In genomic region chr1:234535763-234536515, GRCh38 we compare ENCODE assay signal across 10 cellular contexts. TPM values are rescaled to one million over a fixed set of nuclear protein-coding genes. Genes with fewer than 3 reads are reported as not detected.
DNase-seq lines count a peak whose midpoint lies in the region; ATAC-seq, FAIRE-seq and TF ChIP-seq lines count a peak whose summit lies in the region.
"Had no signal": no experiment of that assay in that cellular context is flagged by ENCODE, and none has a peak within 500 bp of the region (broad histone marks: within the 10 kb centered on the region; RNA-seq: fewer than 3 reads in every experiment).

No MANE protein-coding gene starts in this region.

- H3K18ac ChIP-seq in H1 (ENCODE audit: extremely low read depth, low read length) (no peak overlapping the region), mesenchymal stem cell (ENCODE audit: low read depth in 1 of 2, low read length in 2 of 2) (peak overlapping the region; percentile 67 to 96)

- DNase-seq in MG63 (peak; percentile 75), H1 (ENCODE audit: low read depth in 1 of 2, low spot score in 2 of 2) (no peak), mesenchymal stem cell (peak; percentile 87), substantia nigra (lab: John Stamatoyannopoulos, UW) (peak in 15 of 49 donors; percentile 13 to 56 (median 35))
- DNase-seq: activated CD4-positive, alpha-beta T cell treated with anti-CD3 and anti-CD28 coated beads, Interleukin-2, amount 50 U/mL, for 4 hours; H7 had no signal

- H3K23me2 ChIP-seq in H1 (ENCODE audit: low read depth, low read length) = peaks cover 2% of the 10 kb centered on the region; the same call in 1 of the 2 replicates

- no peaks in the 10 kb centered on the region for H3K9me3 ChIP-seq in MG63
- H3K9me3 ChIP-seq in H1 (ENCODE audit: insufficient read depth in 2 of 2, low read depth in 1 of 2, low read length in 1 of 2) = no peaks in the 10 kb centered on the region
- H3K9me3 ChIP-seq in mesenchymal stem cell (ENCODE audit: control insufficient read depth, low read length) = no peaks in the 10 kb centered on the region

- H4K91ac ChIP-seq in H1 (replicated peaks; ENCODE audit: insufficient read length, low read length) = no peak overlapping the region
- no peak overlapping the region for H4K91ac ChIP-seq in mesenchymal stem cell (ENCODE audit: low read length)

- 0 out of 2 replicates have a peak overlapping the region, but pooled peaks have one; percentile 4 for H2AFZ ChIP-seq in H1 (ENCODE audit: low read length)
- H2AFZ ChIP-seq in mesenchymal stem cell (ENCODE audit: low read depth, low read length) = no peak overlapping the region

- ATAC-seq in HG03432 (IDR thresholded peaks at IDR 0.05; ENCODE audit: unreplicated experiment) (no peak), GM21360 (IDR thresholded peaks at IDR 0.05; ENCODE audit: unreplicated experiment) (no peak), GM18498 (IDR thresholded peaks at IDR 0.05; ENCODE audit: unreplicated experiment) (no peak), HG03196 (IDR thresholded peaks at IDR 0.05; ENCODE audit: unreplicated experiment) (no peak)

- no peak for TF ChIP-seq EP300 in H1 (IDR thresholded peaks at IDR 0.05; ENCODE audit: borderline replicate concordance in 1 of 2, low read depth in 2 of 2, low read length in 2 of 2)

- H3K9ac ChIP-seq in H1 (replicated peaks in 1 of 4; ENCODE audit: extremely low read depth in 1 of 4, low read depth in 3 of 4, low read length in 3 of 4) (no peak overlapping the region), mesenchymal stem cell (ENCODE audit: low read length) (peak overlapping the region; percentile 91)

- TF ChIP-seq CTCF in H1 (IDR thresholded peaks at IDR 0.05; ENCODE audit: control extremely low read depth in 1 of 3, insufficient read depth in 1 of 3, low read depth in 1 of 3, low read length in 3 of 3) = no peak

- no peak for TF ChIP-seq RAD21 in H1 (IDR thresholded peaks at IDR 0.05 in 1 of 2, conservative IDR thresholded peaks at IDR 0.05 in 1 of 2; ENCODE audit: low read depth in 2 of 2, low read length in 2 of 2)

- 85% methylated on average over 14 of the region's 14 CpGs; no CpG with 5 or more reads in 1 of the 2 experiments for WGBS in H1 (ENCODE audit: extremely low coverage in 1 of 2, insufficient coverage in 1 of 2, insufficient read length in 1 of 2, insufficient replicate concordance in 2 of 2, low coverage in 1 of 2, low lambda C conversion rate in 2 of 2, missing lambda C conversion rate in 1 of 2), 2 experiments
- 33% methylated on average over 11 of the region's 14 CpGs for WGBS in mesenchymal stem cell

- H2BK15ac ChIP-seq in H1 (ENCODE audit: low read length) = no peak overlapping the region
- no peak overlapping the region for H2BK15ac ChIP-seq in mesenchymal stem cell (ENCODE audit: low read depth, poor library complexity, severe bottlenecking)

- H2AK5ac ChIP-seq in H1 (ENCODE audit: low read depth, low read length) (no peak overlapping the region), mesenchymal stem cell (ENCODE audit: low read length, severe bottlenecking) (no peak overlapping the region)

- H4K8ac ChIP-seq in H1 (ENCODE audit: extremely low read depth, insufficient read depth, low read length) (no peak overlapping the region), mesenchymal stem cell (ENCODE audit: low read length) (peak overlapping the region; percentile 32)

- TF ChIP-seq POLR2A in H1 (IDR thresholded peaks at IDR 0.05; ENCODE audit: control extremely low read depth in 1 of 2, low read depth in 2 of 2, low read length in 2 of 2) = no peak

- FAIRE-seq in H1 (lab: Jason Lieb, UNC) = no peak

- no peak overlapping the region for H4K5ac ChIP-seq in H1 (ENCODE audit: insufficient read length, low read depth, low read length)

- H3K27me3 ChIP-seq in MG63 (no peaks in the 10 kb centered on the region), H1 (replicated peaks in 1 of 4; ENCODE audit: control insufficient read depth in 3 of 4, extremely low read depth in 1 of 4, insufficient read depth in 3 of 4, low read length in 3 of 4) (no peaks in the 10 kb centered on the region), mesenchymal stem cell (ENCODE audit: control insufficient read depth in 1 of 2, insufficient read depth in 1 of 2, low read length in 2 of 2) (peaks cover 0 to 5% of the 10 kb centered on the region in 2 experiments)

- H3K27ac ChIP-seq in H1 (ENCODE audit: low read depth, low read length) (no peak overlapping the region), mesenchymal stem cell (ENCODE audit: low read length, poor library complexity, severe bottlenecking) (no peak overlapping the region), substantia nigra (ENCODE audit: low read depth, low read length, poor library complexity, severe bottlenecking) (peak overlapping the region; percentile 61)

- no peak overlapping the region for H3K56ac ChIP-seq in H1 (replicated peaks; ENCODE audit: insufficient read length, low read depth, low read length)

- H4K20me1 ChIP-seq in H1 (replicated peaks in 1 of 2; ENCODE audit: control insufficient read depth in 1 of 2, insufficient read depth in 2 of 2, low read length in 2 of 2) = no peaks in the 10 kb centered on the region

- POLR2A ChIA-PET in H1 (lab: Charles Lee; ENCODE audit: partially characterized antibody) = interaction anchor here (1.1 to 1.8 kb wide), 2 partner anchors 9 to 64 kb away, joined by 3 read pairs; no protein-coding TSS in a partner anchor

- H3K4me2 ChIP-seq in H1 (ENCODE audit: insufficient read depth in 1 of 2, low read depth in 2 of 2, low read length in 2 of 2) = no peak overlapping the region
- no peak overlapping the region for H3K4me2 ChIP-seq in mesenchymal stem cell (ENCODE audit: low read length, poor library complexity, severe bottlenecking)

- H3K23ac ChIP-seq in H1 (ENCODE audit: insufficient read length) = no peak overlapping the region
- no peak overlapping the region for H3K23ac ChIP-seq in mesenchymal stem cell (ENCODE audit: low read length in 2 of 2)

- H3K4me1 ChIP-seq in H1 (replicated peaks in 1 of 4; ENCODE audit: control insufficient read depth in 3 of 4, insufficient read depth in 4 of 4, low read length in 3 of 4) (peaks cover 0 to 7% (median 4%) of the 10 kb centered on the region in 4 experiments; a peak in 6 of 7 replicates), mesenchymal stem cell (ENCODE audit: control insufficient read depth, insufficient read depth, low read depth, low read length) (peaks cover 13% of the 10 kb centered on the region)

- H2BK5ac ChIP-seq in H1 (ENCODE audit: low read depth, low read length) (no peak overlapping the region), mesenchymal stem cell (ENCODE audit: low read depth, low read length, poor library complexity, severe bottlenecking) (no peak overlapping the region)

- H2BK120ac ChIP-seq in H1 (replicated peaks; ENCODE audit: low read depth, low read length) (no peak overlapping the region), mesenchymal stem cell (ENCODE audit: low read depth, low read length) (peak overlapping the region; percentile 35)

- CTCF ChIA-PET in H1 (lab: Charles Lee; ENCODE audit: partially characterized antibody) = interaction anchor here (0.7 to 1.5 kb wide), 4 partner anchors 9 to 556 kb away, joined by 3 to 7 read pairs (median 4); no protein-coding TSS in a partner anchor

- no peaks in the 10 kb centered on the region for H3K36me3 ChIP-seq in MG63
- H3K36me3 ChIP-seq in H1 (ENCODE audit: control insufficient read depth in 2 of 4, insufficient read depth in 4 of 4, low read length in 3 of 4) = no peaks in the 10 kb centered on the region
- no peaks in the 10 kb centered on the region for H3K36me3 ChIP-seq in mesenchymal stem cell (ENCODE audit: control insufficient read depth in 1 of 2, insufficient read depth in 2 of 2, low read depth in 1 of 2, low read length in 2 of 2)

- H3K4ac ChIP-seq in H1 (replicated peaks; ENCODE audit: insufficient read length, low read depth, low read length) = no peak overlapping the region
- peak overlapping the region in 1 of 2 experiments; percentile 13 for H3K4ac ChIP-seq in mesenchymal stem cell (ENCODE audit: low read depth in 1 of 2, low read length in 2 of 2)

- no peak overlapping the region for H2BK20ac ChIP-seq in H1 (ENCODE audit: low read length)

- H3K14ac ChIP-seq in H1 (ENCODE audit: insufficient read length) (no peak overlapping the region), mesenchymal stem cell (ENCODE audit: low read length in 2 of 2) (peak overlapping the region in 1 of 2 experiments; percentile 35)

- H2BK12ac ChIP-seq in H1 (ENCODE audit: low read depth, low read length) (no peak overlapping the region), mesenchymal stem cell (ENCODE audit: low read length in 2 of 2) (peak overlapping the region; percentile 25 to 90)

- no peaks in the 10 kb centered on the region for H3K79me2 ChIP-seq in H1 (ENCODE audit: control insufficient read depth in 1 of 2, insufficient read depth in 2 of 2, low read length in 2 of 2)

- H3K79me1 ChIP-seq in H1 (ENCODE audit: low read depth, low read length) (no peaks in the 10 kb centered on the region), mesenchymal stem cell (replicated peaks; ENCODE audit: low read length, poor library complexity, severe bottlenecking) (no peaks in the 10 kb centered on the region)

- no peak overlapping the region for H3K4me3 ChIP-seq in MG63
- no peak overlapping the region for H3K4me3 ChIP-seq in H1 (ENCODE audit: extremely low read depth in 1 of 4, insufficient read depth in 2 of 4, low read depth in 3 of 4, low read length in 4 of 4)
- H3K4me3 ChIP-seq in mesenchymal stem cell (ENCODE audit: insufficient read depth in 1 of 2, low read depth in 1 of 2, low read length in 2 of 2) = no peak overlapping the region

TF ChIP-seq in H1, 55 proteins besides CTCF, POLR2A, EP300 and RAD21 (continues in another document):
- no peak for TF ChIP-seq TAF1 (IDR thresholded peaks at IDR 0.05; ENCODE audit: low read depth, low read length)
- TF ChIP-seq RBBP5 (IDR thresholded peaks at IDR 0.05; ENCODE audit: borderline replicate concordance, low read depth, low read length) = no peak
- TF ChIP-seq SP4 (IDR thresholded peaks at IDR 0.05; ENCODE audit: low read length) = no peak
- no peak for TF ChIP-seq HDAC6 (IDR thresholded peaks at IDR 0.05; ENCODE audit: low read depth, low read length)
- no peak for TF ChIP-seq CEBPB (IDR thresholded peaks at IDR 0.05; ENCODE audit: low read depth, low read length)
- TF ChIP-seq CBX5 (IDR thresholded peaks at IDR 0.05; ENCODE audit: low read depth, low read length) = no peak

RNA-seq across cellular contexts. Expression of gene TARBP1, which starts 57.0 kb away (rescaled TPM):
- 21.5 and 43.9 TPM in 2 replicates for total RNA-seq in MG63 (2014; rRNA removed; shearing (Covaris generic); ENCODE audit: low replicate concordance)
- 18.6 and 21.9 TPM in 2 replicates for total RNA-seq in H1 (2021; fragmentation: NEBNext Ultra II Directional; extraction: Animal tissue kit (Norgen Biotek cat#: 25700))
- polyA plus RNA-seq in H1 (2011; rRNA removed) = 18.8 and 32.3 TPM in 2 replicates
- polyA plus RNA-seq in H1 (2011; cell fraction: cytosol; rRNA removed) = 30.1 TPM
- 38.3 TPM for polyA plus RNA-seq in H1 (2011; cell fraction: nucleus; rRNA removed)
- 23.6 to 27.0 TPM (median 24.8 TPM) in 4 replicates for polyA plus RNA-seq in H1 (2012, experiment 1 of 2)
- polyA plus RNA-seq in H1 (2012, experiment 2 of 2) = 3.3 TPM
- polyA plus RNA-seq in H1 (2013, experiment 1 of 2) = 10.5 TPM
- 9.7 TPM for polyA plus RNA-seq in H1 (2013, experiment 2 of 2)
- 17.4 and 23.1 TPM in 2 replicates for polyA minus RNA-seq in H1 (2011; rRNA and poly(A)+ RNA removed)
- polyA minus RNA-seq in H1 (2011; cell fraction: cytosol; rRNA and poly(A)+ RNA removed) = 9.3 TPM
- polyA minus RNA-seq in H1 (2011; cell fraction: nucleus; rRNA and poly(A)+ RNA removed) = 22.0 TPM
- 8.1 TPM for polyA plus RNA-seq in mesenchymal stem cell (2013, experiment 1 of 2)
- polyA plus RNA-seq in mesenchymal stem cell (2013, experiment 2 of 2) = 6.9 TPM

Comparison
In these comparisons a context has a peak if more than half of its experiments do, and no peak if none do; other contexts are left out.
1. DNase-seq: peak in MG63 (single experiment) and mesenchymal stem cell (single experiment); none in H1 (0 of 2).